In genomic region chr1:25554886-25555752, GRCh38 we compare ENCODE assay signal across 16 cellular contexts. TPM values are rescaled to one million over a fixed set of nuclear protein-coding genes. Genes with fewer than 3 reads are reported as not detected.
A peak's percentile ranks its signal among the peaks of the same experiment; 100 is the strongest.
DNase-seq lines count a peak whose midpoint lies in the region; ATAC-seq and TF ChIP-seq lines count a peak whose summit lies in the region.
"Had no signal": no experiment of that assay in that cellular context is flagged by ENCODE, and none has a peak within 500 bp of the region (broad histone marks: within the 10 kb centered on the region; RNA-seq: fewer than 3 reads in every experiment).

No MANE protein-coding gene starts in this region.

- H3K27ac Mint-ChIP-seq in CD4-positive, alpha-beta T cell, result peak overlapping the region; percentile 87
- H3K27ac Mint-ChIP-seq in central memory CD8-positive, alpha-beta T cell (ENCODE audit: low read depth), result peak overlapping the region; percentile 68
- peak overlapping the region; percentile 89 to 100 (median 95) for H3K27ac Mint-ChIP-seq in naive thymus-derived CD8-positive, alpha-beta T cell
- H3K27ac Mint-ChIP-seq: stimulated activated effector memory CD8-positive, alpha-beta T cell treated with anti-CD3 and anti-CD28 coated beads, Interleukin-12 subunit alpha, Interleukin-12 subunit beta, amount 100 ng/mL, for 72 hours; T-helper 2 cell treated with Interferon-gamma antibody and Interleukin-4, amounts not matched to agents 5 μg/mL and 100 μg/mL, for 36 hours had no signal

- H3K4me3 Mint-ChIP-seq in CD4-positive, alpha-beta T cell, result peak overlapping the region; percentile 44
- peak overlapping the region; percentile 59 for H3K4me3 Mint-ChIP-seq in central memory CD8-positive, alpha-beta T cell
- peak overlapping the region in 8 of 10 donors; percentile 37 to 99 (median 72) for H3K4me3 Mint-ChIP-seq in naive thymus-derived CD8-positive, alpha-beta T cell
- H3K4me3 Mint-ChIP-seq: stimulated activated effector memory CD8-positive, alpha-beta T cell treated with anti-CD3 and anti-CD28 coated beads, Interleukin-12 subunit alpha, Interleukin-12 subunit beta, amount 100 ng/mL, for 72 hours; T-helper 2 cell treated with Interferon-gamma antibody and Interleukin-4, amounts not matched to agents 5 μg/mL and 100 μg/mL, for 36 hours had no signal

- intact Hi-C loops in CD4-positive, alpha-beta T cell (cut with DNase I, micrococcal nuclease), result no loop called here

- H3K4me1 Mint-ChIP-seq in CD4-positive, alpha-beta T cell (ENCODE audit: low read depth), result peaks cover 100% of the 10 kb centered on the region
- H3K4me1 Mint-ChIP-seq in central memory CD8-positive, alpha-beta T cell, result peaks cover 90% of the 10 kb centered on the region
- peaks cover 57 to 100% (median 99%) of the 10 kb centered on the region in 4 donors for H3K4me1 Mint-ChIP-seq in naive thymus-derived CD8-positive, alpha-beta T cell

- CTCF ChIA-PET in CD4-positive, alpha-beta T cell (lab: Charles Lee), result interaction anchor here (1.2 to 1.4 kb wide), 3 partner anchors 18 to 64 kb away, joined by 3 to 6 read pairs (median 4); no protein-coding TSS in a partner anchor

- TF ChIP-seq CTCF in CD4-positive, alpha-beta T cell (IDR thresholded peaks at IDR 0.05), result no peak
- TF ChIP-seq CTCF in KMS-11 (conservative IDR thresholded peaks at IDR 0.05; ENCODE audit: low read depth, low read length), result no peak

- POLR2A ChIA-PET in CD4-positive, alpha-beta T cell (lab: Charles Lee), result interaction anchor here (0.5 to 5.0 kb wide), 7 partner anchors 10 to 125 kb away, joined by 3 to 46 read pairs (median 4); partner anchors contain the start of genes LDLRAP1 and MACO1
- POLR2A ChIA-PET in naive thymus-derived CD8-positive, alpha-beta T cell (lab: Charles Lee), result interaction anchor here (1.9 to 28.6 kb wide), 3 partner anchors 8 to 49 kb away, joined by 4 to 1000 read pairs (median 1000); partner anchors contain the start of gene LDLRAP1

- H3K9ac ChIP-seq in KMS-11, result no peak overlapping the region

- H4K20me1 ChIP-seq in KMS-11 (ENCODE audit: insufficient read depth), result no peaks in the 10 kb centered on the region

- peaks cover 81% of the 10 kb centered on the region for H3K79me2 ChIP-seq in KMS-11 (ENCODE audit: insufficient read depth, low read depth)

- H3K36me3 ChIP-seq in KMS-11 (ENCODE audit: insufficient read depth), result peaks cover 7% of the 10 kb centered on the region; the same call in 1 of the 2 replicates
- H3K36me3 ChIP-seq: adrenal gland had no signal

- no peaks in the 10 kb centered on the region for H3K27me3 Mint-ChIP-seq in CD4-positive, alpha-beta T cell
- H3K27me3 Mint-ChIP-seq in central memory CD8-positive, alpha-beta T cell, result no peaks in the 10 kb centered on the region
- no peaks in the 10 kb centered on the region for H3K27me3 Mint-ChIP-seq in naive thymus-derived CD8-positive, alpha-beta T cell

- H3K9me3 Mint-ChIP-seq in CD4-positive, alpha-beta T cell, result no peaks in the 10 kb centered on the region
- no peaks in the 10 kb centered on the region for H3K9me3 Mint-ChIP-seq in central memory CD8-positive, alpha-beta T cell
- no peaks in the 10 kb centered on the region for H3K9me3 Mint-ChIP-seq in naive thymus-derived CD8-positive, alpha-beta T cell
- H3K9me3 Mint-ChIP-seq: stimulated activated effector memory CD8-positive, alpha-beta T cell treated with anti-CD3 and anti-CD28 coated beads, Interleukin-12 subunit alpha, Interleukin-12 subunit beta, amount 100 ng/mL, for 72 hours; T-helper 2 cell treated with Interferon-gamma antibody and Interleukin-4, amounts not matched to agents 5 μg/mL and 100 μg/mL, for 36 hours had no signal

- no peaks in the 10 kb centered on the region for H3K27me3 ChIP-seq in CD4-positive, alpha-beta T cell (ENCODE audit: control insufficient read depth, insufficient read depth, low read length)
- H3K27me3 ChIP-seq in KMS-11 (ENCODE audit: insufficient read depth, low read depth), result no peaks in the 10 kb centered on the region
- H3K27me3 ChIP-seq: adrenal gland, cardiac muscle cell had no signal

- peaks cover 67% of the 10 kb centered on the region for H3K36me3 Mint-ChIP-seq in CD4-positive, alpha-beta T cell (ENCODE audit: low read depth)
- peaks cover 15% of the 10 kb centered on the region for H3K36me3 Mint-ChIP-seq in central memory CD8-positive, alpha-beta T cell (ENCODE audit: insufficient read depth)
- peaks cover 0 to 37% (median 16%) of the 10 kb centered on the region in 3 donors for H3K36me3 Mint-ChIP-seq in naive thymus-derived CD8-positive, alpha-beta T cell
- H3K36me3 Mint-ChIP-seq: stimulated activated effector memory CD8-positive, alpha-beta T cell treated with anti-CD3 and anti-CD28 coated beads, Interleukin-12 subunit alpha, Interleukin-12 subunit beta, amount 100 ng/mL, for 72 hours had no signal

- ATAC-seq in CD4-positive, alpha-beta T cell (ENCODE audit: poor library complexity), result no peak
- ATAC-seq in central memory CD8-positive, alpha-beta T cell (replicated peaks; ENCODE audit: extremely low read depth, poor library complexity, severe bottlenecking), result no peak
- ATAC-seq in naive thymus-derived CD8-positive, alpha-beta T cell, result no peak
- no peak for ATAC-seq in GM19455 (IDR thresholded peaks at IDR 0.05; ENCODE audit: unreplicated experiment)
- ATAC-seq: Panc1; stimulated activated effector memory CD8-positive, alpha-beta T cell treated with anti-CD3 and anti-CD28 coated beads, Interleukin-12 subunit alpha, Interleukin-12 subunit beta, amount 100 ng/mL, for 72 hours had no signal

- H3K4me1 ChIP-seq in KMS-11 (ENCODE audit: low read depth, poor library complexity, severe bottlenecking), result peaks cover 95% of the 10 kb centered on the region

- peak overlapping the region; percentile 82; the same call in 1 of the 2 replicates for H3K4me2 ChIP-seq in KMS-11

- no peaks in the 10 kb centered on the region for H3K9me3 ChIP-seq in CD4-positive, alpha-beta T cell (ENCODE audit: control insufficient read depth, low read length)
- H3K9me3 ChIP-seq: adrenal gland, Caco-2 had no signal

- no peak overlapping the region for H2AFZ ChIP-seq in KMS-11 (ENCODE audit: low read depth)

- peak overlapping the region; percentile 59 for H3K27ac ChIP-seq in CD4-positive, alpha-beta T cell (ENCODE audit: low read depth, low read length)
- no peak overlapping the region for H3K27ac ChIP-seq in KMS-11
- H3K27ac ChIP-seq: cardiac muscle cell had no signal

- DNase-seq in CD4-positive, alpha-beta T cell, result no peak
- no peak for DNase-seq in central memory CD8-positive, alpha-beta T cell (ENCODE audit: low spot score in 2 of 2)
- DNase-seq in naive thymus-derived CD8-positive, alpha-beta T cell, result no peak
- DNase-seq in HPDE6-E6E7 (ENCODE audit: extremely low spot score) (no peak), occipital lobe (lab: John Stamatoyannopoulos, UW) (no peak)
- DNase-seq: activated CD4-positive, CD25-positive, alpha-beta regulatory T cell; adrenal gland; Caco-2; NCI-H526 treated with DMSO at 0.1 percent for 48 hours; right cardiac atrium had no signal

- no peak overlapping the region for H3K4me3 ChIP-seq in KMS-11 (IDR thresholded peaks at IDR 0.05; ENCODE audit: insufficient read depth, low read depth, low read length)
- H3K4me3 ChIP-seq: adrenal gland, cardiac muscle cell had no signal

RNA-seq across cellular contexts. Expression of gene LDLRAP1, which starts 11.7 kb away (rescaled TPM):
- total RNA-seq in CD4-positive, alpha-beta T cell, result 10 to 100 TPM; 70.5 to 73.5 TPM
- 100 to 1,000 TPM; 361 to 364 TPM for total RNA-seq in naive thymus-derived CD8-positive, alpha-beta T cell
- 100 to 1,000 TPM; 387 to 877 (median 421) TPM for polyA plus RNA-seq in naive thymus-derived CD8-positive, alpha-beta T cell
- total RNA-seq in occipital lobe, result 1.2 TPM

Comparison
In these comparisons a context has a peak if more than half of its experiments do, and no peak if none do; other contexts are left out.
1. RNA of gene LDLRAP1, which starts 11.7 kb away (total RNA-seq): 361 to 364 TPM in naive thymus-derived CD8-positive, alpha-beta T cell and 70.5 to 73.5 TPM in CD4-positive, alpha-beta T cell; 1.2 TPM in occipital lobe (single experiment); every median in the first group is over 10 times any median in the second.
2. Peak in every context shown above with its lines, with median percentiles within 50 percentile points of each other: H3K27ac Mint-ChIP-seq and H3K4me3 Mint-ChIP-seq.